In genomic region chr7:7789551-7789988, GRCh38 we compare ENCODE assay signal across 11 cellular contexts.
DNase-seq lines count a peak whose midpoint lies in the region; ATAC-seq, FAIRE-seq and TF ChIP-seq lines count a peak whose summit lies in the region.
"Had no signal": no experiment of that assay in that cellular context is flagged by ENCODE, and none has a peak within 500 bp of the region (broad histone marks: within the 10 kb centered on the region; RNA-seq: fewer than 3 reads in every experiment).

No MANE protein-coding gene starts in this region.

- intact Hi-C loops in kidney (cut with DNase I) = no loop called here

- FAIRE-seq in GM12891 (lab: Jason Lieb, UNC) (peak; percentile 74), kidney (lab: Jason Lieb, UNC) (no peak)

- TF ChIP-seq POLR2A in GM12891 (IDR thresholded peaks at IDR 0.05; ENCODE audit: low read depth, low read length) = no peak

- no peaks in the 10 kb centered on the region for H3K4me1 ChIP-seq in kidney (ENCODE audit: control insufficient read depth in 1 of 2, insufficient read depth in 1 of 2, low read depth in 1 of 2, low read length in 2 of 2)
- H3K4me1 ChIP-seq: colonic mucosa, testis had no signal

- no peak for TF ChIP-seq CTCF in kidney (IDR thresholded peaks at IDR 0.05; ENCODE audit: borderline replicate concordance, extremely low read depth, insufficient read depth)

- H3K9me3 ChIP-seq in kidney (ENCODE audit: control insufficient read depth in 1 of 2, low read length in 2 of 2) = no peaks in the 10 kb centered on the region
- H3K9me3 ChIP-seq: colonic mucosa, testis had no signal

- peak; percentile 90 for ATAC-seq in GM19043 (IDR thresholded peaks at IDR 0.05; ENCODE audit: low read depth, unreplicated experiment)
- peak; percentile 77 for ATAC-seq in HG02610 (IDR thresholded peaks at IDR 0.05; ENCODE audit: unreplicated experiment)
- peak; percentile 88 for ATAC-seq in HG03457 (IDR thresholded peaks at IDR 0.05; ENCODE audit: unreplicated experiment)
- ATAC-seq: left ventricle myocardium superior had no signal

- DNase-seq in GM12891 (ENCODE audit: insufficient read length, low spot score) = no peak
- no peak for DNase-seq in kidney
- DNase-seq in caudate nucleus (lab: John Stamatoyannopoulos, UW) = no peak
- DNase-seq in DMS 273 treated with DMSO at 0.1 percent for 48 hours (lab: John Stamatoyannopoulos, UW) = no peak
- no peak for DNase-seq in activated gamma-delta T cell (lab: John Stamatoyannopoulos, UW)
- DNase-seq: colonic mucosa, left ventricle myocardium superior, testis had no signal

- H3K9ac ChIP-seq in kidney (ENCODE audit: low read length in 2 of 2) = no peak overlapping the region

- no peaks in the 10 kb centered on the region for H3K36me3 ChIP-seq in kidney (ENCODE audit: control insufficient read depth in 1 of 2, insufficient read depth in 2 of 2, low read length in 2 of 2)
- H3K36me3 ChIP-seq: colonic mucosa had no signal

- H3K27ac ChIP-seq in kidney (ENCODE audit: low read depth in 2 of 2, low read length in 2 of 2) (no peak overlapping the region), caudate nucleus (ENCODE audit: low read depth, low read length) (no peak overlapping the region)
- H3K27ac ChIP-seq: colonic mucosa, testis had no signal

- H3K4me3 ChIP-seq in kidney (ENCODE audit: low read length in 2 of 2) = no peak overlapping the region
- H3K4me3 ChIP-seq: colonic mucosa, testis had no signal

TF ChIP-seq in GM12891, 5 proteins besides CTCF, POLR2A, EP300 and RAD21:
- TF ChIP-seq POLR2AphosphoS5 (IDR thresholded peaks at IDR 0.05; ENCODE audit: low read depth, low read length) (no peak), SPI1 (IDR thresholded peaks at IDR 0.05; ENCODE audit: low read depth, low read length) (no peak), POU2F2 (IDR thresholded peaks at IDR 0.05; ENCODE audit: low read depth, low read length) (no peak), PAX5 (IDR thresholded peaks at IDR 0.05; ENCODE audit: insufficient read depth, low read length, severe bottlenecking) (no peak), TAF1 (IDR thresholded peaks at IDR 0.05; ENCODE audit: low read depth, low read length) (no peak)
